36 cellular contexts compared by ENCODE assay signal in genomic region chr3:149720918-149721317, GRCh38.
"Had no signal": no experiment of that assay in that cellular context is flagged by ENCODE, and none has a peak within 500 bp of the region (broad histone marks: within the 10 kb centered on the region; RNA-seq: fewer than 3 reads in every experiment).

No MANE protein-coding gene starts in this region.

- H3K27me3 ChIP-seq: ascending aorta, body of pancreas, brain microvascular endothelial cell, breast epithelium had no signal

- DNase-seq: activated CD4-positive, alpha-beta memory T cell treated with anti-CD3 and anti-CD28 coated beads, Interleukin-2, amount 10 ng/mL, durations not matched to agents 7 days and 5 days; activated CD4-positive, alpha-beta T cell treated with anti-CD3 and anti-CD28 coated beads for 1 hour; activated CD4-positive, alpha-beta T cell treated with anti-CD3 and anti-CD28 coated beads for 36 hours; activated CD4-positive, alpha-beta T cell treated with anti-CD3 and anti-CD28 coated beads for 48 hours; activated CD4-positive, alpha-beta T cell treated with anti-CD3 and anti-CD28 coated beads, Interleukin-2, amount 10 ng/mL, durations not matched to agents 7 days and 5 days; activated CD4-positive, alpha-beta T cell treated with anti-CD3 and anti-CD28 coated beads, Interleukin-2, amount 50 U/mL, for 48 hours; activated CD4-positive, CD25-positive, alpha-beta regulatory T cell; activated CD8-positive, alpha-beta memory T cell treated with anti-CD3 and anti-CD28 coated beads for 24 hours; activated CD8-positive, alpha-beta memory T cell treated with anti-CD3 and anti-CD28 coated beads, Interleukin-2, amount 10 ng/mL, durations not matched to agents 7 days and 5 days; activated CD8-positive, alpha-beta memory T cell treated with anti-CD3 and anti-CD28 coated beads, Interleukin-2, amount 50 U/mL, for 48 hours; activated CD8-positive, alpha-beta T cell treated with anti-CD3 and anti-CD28 coated beads, Interleukin-2, amount 10 ng/mL, durations not matched to agents 7 days and 5 days; activated effector memory CD4-positive, alpha-beta T cell treated with Interleukin-2 at 50 U/mL for 16 hours; activated gamma-delta T cell; activated naive CD4-positive, alpha-beta T cell treated with anti-CD3 and anti-CD28 coated beads, Interleukin-2, amount 10 ng/mL, durations not matched to agents 7 days and 5 days; activated naive CD4-positive, alpha-beta T cell treated with Interleukin-2 at 50 U/mL for 16 hours; activated naive CD8-positive, alpha-beta T cell treated with anti-CD3 and anti-CD28 coated beads, Interleukin-2, amount 10 ng/mL, durations not matched to agents 7 days and 5 days; activated naive CD8-positive, alpha-beta T cell treated with anti-CD3 and anti-CD28 coated beads, Interleukin-2, amount 50 U/mL, for 24 hours; activated T-cell treated with anti-CD3 and anti-CD28 coated beads, Interleukin-2, amount 50 U/mL, for 1 hour; activated T-cell treated with anti-CD3 and anti-CD28 coated beads, Interleukin-2, amount 50 U/mL, for 4 hours; amygdala; anterior cingulate cortex; body of pancreas; brain microvascular endothelial cell; central memory CD4-positive, alpha-beta T cell; T-helper 2 cell; T-helper 9 cell had no signal

- H3K4me3 Mint-ChIP-seq: activated CD4-positive, alpha-beta memory T cell treated with anti-CD3 and anti-CD28 coated beads, Interleukin-2, amount 10 ng/mL, durations not matched to agents 7 days and 5 days; activated CD4-positive, alpha-beta T cell treated with anti-CD3 and anti-CD28 coated beads for 36 hours; activated CD4-positive, alpha-beta T cell treated with anti-CD3 and anti-CD28 coated beads, Interleukin-2, amount 10 ng/mL, durations not matched to agents 7 days and 5 days; activated CD8-positive, alpha-beta memory T cell treated with anti-CD3 and anti-CD28 coated beads, Interleukin-2, amount 10 ng/mL, durations not matched to agents 7 days and 5 days; activated CD8-positive, alpha-beta T cell treated with anti-CD3 and anti-CD28 coated beads, Interleukin-2, amount 10 ng/mL, durations not matched to agents 7 days and 5 days; activated naive CD4-positive, alpha-beta T cell treated with anti-CD3 and anti-CD28 coated beads, Interleukin-2, amount 10 ng/mL, durations not matched to agents 7 days and 5 days; activated naive CD4-positive, alpha-beta T cell treated with anti-CD3 and anti-CD28 coated beads, Interleukin-2, amount 50 U/mL, for 24 hours; activated naive CD8-positive, alpha-beta T cell; activated naive CD8-positive, alpha-beta T cell treated with anti-CD3 and anti-CD28 coated beads, Interleukin-2, amount 10 ng/mL, durations not matched to agents 7 days and 5 days; activated naive CD8-positive, alpha-beta T cell treated with anti-CD3 and anti-CD28 coated beads, Interleukin-2, amount 50 U/mL, for 24 hours; activated T-cell treated with anti-CD3 and anti-CD28 coated beads, Interleukin-2, amount 50 U/mL, for 4 hours; T-helper 1 cell treated with Interleukin-12 subunit alpha and Interleukin-12 subunit beta and Interleukin-4 antibody, amounts not matched to agents 30 μg/mL and 1 μg/mL, for 36 hours; T-helper 2 cell treated with Interferon-gamma antibody and Interleukin-4, amounts not matched to agents 5 μg/mL and 100 μg/mL, for 36 hours had no signal

- H3K27ac ChIP-seq: ascending aorta, body of pancreas, brain microvascular endothelial cell, breast epithelium, VCaP had no signal

- H3K36me3 ChIP-seq: ascending aorta, brain microvascular endothelial cell, breast epithelium had no signal

- H3K4me3 ChIP-seq: ascending aorta, body of pancreas, breast epithelium had no signal

- H3K27ac Mint-ChIP-seq: activated CD4-positive, alpha-beta memory T cell treated with anti-CD3 and anti-CD28 coated beads, Interleukin-2, amount 10 ng/mL, durations not matched to agents 7 days and 5 days; activated CD4-positive, alpha-beta T cell treated with anti-CD3 and anti-CD28 coated beads for 36 hours; activated CD4-positive, alpha-beta T cell treated with anti-CD3 and anti-CD28 coated beads, Interleukin-2, amount 10 ng/mL, durations not matched to agents 7 days and 5 days; activated CD8-positive, alpha-beta memory T cell treated with anti-CD3 and anti-CD28 coated beads, Interleukin-2, amount 10 ng/mL, durations not matched to agents 7 days and 5 days; activated CD8-positive, alpha-beta T cell treated with anti-CD3 and anti-CD28 coated beads, Interleukin-2, amount 10 ng/mL, durations not matched to agents 7 days and 5 days; activated naive CD4-positive, alpha-beta T cell treated with anti-CD3 and anti-CD28 coated beads, Interleukin-2, amount 10 ng/mL, durations not matched to agents 7 days and 5 days; activated naive CD4-positive, alpha-beta T cell treated with anti-CD3 and anti-CD28 coated beads, Interleukin-2, amount 50 U/mL, for 24 hours; activated naive CD8-positive, alpha-beta T cell; activated naive CD8-positive, alpha-beta T cell treated with anti-CD3 and anti-CD28 coated beads, Interleukin-2, amount 10 ng/mL, durations not matched to agents 7 days and 5 days; activated naive CD8-positive, alpha-beta T cell treated with anti-CD3 and anti-CD28 coated beads, Interleukin-2, amount 50 U/mL, for 24 hours; activated T-helper 2 cell treated with anti-CD3 and anti-CD28 coated beads, Interferon-gamma antibody, Interleukin-2, Interleukin-4, amounts not matched to agents 10 μg/mL and 5 μg/mL and 100 μg/mL, durations not matched to agents 14 hours and 24 hours and 36 hours; T-helper 1 cell treated with Interleukin-12 subunit alpha and Interleukin-12 subunit beta and Interleukin-4 antibody, amounts not matched to agents 30 μg/mL and 1 μg/mL, for 36 hours; T-helper 2 cell treated with Interferon-gamma antibody and Interleukin-4, amounts not matched to agents 5 μg/mL and 100 μg/mL, for 36 hours had no signal

- ATAC-seq: activated CD4-positive, alpha-beta T cell treated with anti-CD3 and anti-CD28 coated beads for 36 hours; activated CD4-positive, CD25-positive, alpha-beta regulatory T cell treated with anti-CD3 and anti-CD28 coated beads, Interleukin-2, amount 50 U/mL, for 24 hours; activated CD8-positive, alpha-beta memory T cell treated with anti-CD3 and anti-CD28 coated beads, Interleukin-2, amount 10 ng/mL, durations not matched to agents 7 days and 5 days; activated CD8-positive, alpha-beta T cell treated with anti-CD3 and anti-CD28 coated beads, Interleukin-2, amount 10 ng/mL, durations not matched to agents 7 days and 5 days; activated naive CD8-positive, alpha-beta T cell treated with anti-CD3 and anti-CD28 coated beads, Interleukin-2, amount 50 U/mL, for 24 hours; activated T-cell treated with anti-CD3 and anti-CD28 coated beads, Interleukin-2, amount 50 U/mL, for 4 hours; body of pancreas had no signal

- H3K9me3 ChIP-seq: body of pancreas had no signal

- FAIRE-seq: TTC549 had no signal

- H3K36me3 Mint-ChIP-seq: activated naive CD4-positive, alpha-beta T cell treated with anti-CD3 and anti-CD28 coated beads, Interleukin-2, amount 10 ng/mL, durations not matched to agents 7 days and 5 days; activated naive CD8-positive, alpha-beta T cell treated with anti-CD3 and anti-CD28 coated beads, Interleukin-2, amount 10 ng/mL, durations not matched to agents 7 days and 5 days had no signal

- H3K27me3 Mint-ChIP-seq: activated naive CD4-positive, alpha-beta T cell treated with anti-CD3 and anti-CD28 coated beads, Interleukin-2, amount 50 U/mL, for 24 hours; activated naive CD8-positive, alpha-beta T cell treated with anti-CD3 and anti-CD28 coated beads, Interleukin-2, amount 50 U/mL, for 24 hours had no signal

- H3K4me1 Mint-ChIP-seq: activated CD4-positive, alpha-beta T cell treated with anti-CD3 and anti-CD28 coated beads for 36 hours; activated CD4-positive, alpha-beta T cell treated with anti-CD3 and anti-CD28 coated beads, Interleukin-2, amount 10 ng/mL, durations not matched to agents 7 days and 5 days; activated naive CD4-positive, alpha-beta T cell treated with anti-CD3 and anti-CD28 coated beads, Interleukin-2, amount 10 ng/mL, durations not matched to agents 7 days and 5 days; activated naive CD4-positive, alpha-beta T cell treated with anti-CD3 and anti-CD28 coated beads, Interleukin-2, amount 50 U/mL, for 24 hours; activated naive CD8-positive, alpha-beta T cell treated with anti-CD3 and anti-CD28 coated beads, Interleukin-2, amount 50 U/mL, for 24 hours had no signal
